8 cellular contexts compared by ENCODE assay signal in genomic region chr11:4626207-4627105, GRCh38. TPM values are rescaled to one million over a fixed set of nuclear protein-coding genes. Genes with fewer than 3 reads are reported as not detected.
DNase-seq lines count a peak whose midpoint lies in the region; ATAC-seq lines count a peak whose summit lies in the region.

No MANE protein-coding gene starts in this region.

- no peaks in the 10 kb centered on the region for H3K27me3 ChIP-seq in mesendoderm (ENCODE audit: insufficient read depth, low read length, poor library complexity)

- no peak overlapping the region for H3K27ac ChIP-seq in mesendoderm (ENCODE audit: low read depth, low read length)

- no peak overlapping the region for H3K18ac ChIP-seq in mesendoderm (ENCODE audit: low read length)

- H4K5ac ChIP-seq in mesendoderm (ENCODE audit: low read length): no peak overlapping the region

- no peak overlapping the region for H3K4me3 ChIP-seq in mesendoderm (ENCODE audit: low read length)

- no peaks in the 10 kb centered on the region for H3K79me2 ChIP-seq in mesendoderm (ENCODE audit: control insufficient read depth, insufficient read depth, low read length)

- no peak overlapping the region for H2AK5ac ChIP-seq in mesendoderm (ENCODE audit: low read length)

- no peak overlapping the region for H3K9ac ChIP-seq in mesendoderm (ENCODE audit: low read length)

- H3K56ac ChIP-seq in mesendoderm (ENCODE audit: low read length): no peak overlapping the region

- peak; percentile 92 for DNase-seq in DMS53 (lab: John Stamatoyannopoulos, UW)
- DNase-seq in HCEC 1CT: peak; percentile 62
- DNase-seq in NCI-H1930 (lab: John Stamatoyannopoulos, UW): peak; percentile 39 to 86
- DNase-seq in SW480 (ENCODE audit: low spot score): peak; percentile 59
- DNase-seq in dermis blood vessel endothelial cell: peak; percentile 75
- peak; percentile 81 for DNase-seq in mesendoderm
- peak; percentile 74 for DNase-seq in ureter (ENCODE audit: low spot score)

- no peak overlapping the region for H2BK15ac ChIP-seq in mesendoderm (replicated peaks; ENCODE audit: low read depth)

- H2BK5ac ChIP-seq in mesendoderm (ENCODE audit: low read length): no peak overlapping the region

- H3K36me3 ChIP-seq in mesendoderm (ENCODE audit: control insufficient read depth, insufficient read depth, low read length): no peaks in the 10 kb centered on the region

- H4K8ac ChIP-seq in mesendoderm (ENCODE audit: low read depth, low read length): no peak overlapping the region

- H3K79me1 ChIP-seq in mesendoderm (ENCODE audit: low read length): no peaks in the 10 kb centered on the region

- H2BK120ac ChIP-seq in mesendoderm (ENCODE audit: low read depth, low read length): no peak overlapping the region

- no peak overlapping the region for H3K23ac ChIP-seq in mesendoderm (ENCODE audit: low read length)

- H3K4ac ChIP-seq in mesendoderm (ENCODE audit: low read depth, low read length): no peak overlapping the region

- H3K4me2 ChIP-seq in mesendoderm (ENCODE audit: low read length): no peak overlapping the region

- no peaks in the 10 kb centered on the region for H3K4me1 ChIP-seq in mesendoderm (ENCODE audit: control insufficient read depth, low read depth, low read length)

- no CpG with 5 or more reads among the region's 15 CpGs for WGBS in mesendoderm (ENCODE audit: extremely low coverage, insufficient coverage, low lambda C conversion rate)

- no peak for ATAC-seq in GM21423 (IDR thresholded peaks at IDR 0.05; ENCODE audit: unreplicated experiment)

RNA-seq across cellular contexts. Expression of gene OR51D1, which starts 10.8 kb away (rescaled TPM):
- total RNA-seq in dermis blood vessel endothelial cell (not detected in 2 replicates), ureter (not detected)
- not detected for polyA plus RNA-seq in mesendoderm (2013, experiment 1 of 2)
- not detected for polyA plus RNA-seq in mesendoderm (2013, experiment 2 of 2)

RNA-seq across cellular contexts. Expression of gene OR51E1, which starts 17.3 kb away (rescaled TPM):
- total RNA-seq in dermis blood vessel endothelial cell (not detected in 2 replicates), ureter (0.86 TPM)
- polyA plus RNA-seq in mesendoderm (2013, experiment 1 of 2): not detected
- not detected for polyA plus RNA-seq in mesendoderm (2013, experiment 2 of 2)

RNA-seq across cellular contexts. Expression of gene TRIM68, which starts 18.4 kb away (rescaled TPM):
- 11.8 and 13.1 TPM in 2 replicates for total RNA-seq in dermis blood vessel endothelial cell
- 3.5 TPM for polyA plus RNA-seq in mesendoderm (2013, experiment 1 of 2)
- 3.2 TPM for polyA plus RNA-seq in mesendoderm (2013, experiment 2 of 2)
- total RNA-seq in ureter: 28.9 TPM

RNA-seq across cellular contexts. Expression of gene OR52I1, which starts 32.6 kb away (rescaled TPM):
- total RNA-seq in dermis blood vessel endothelial cell: not detected in 2 replicates
- polyA plus RNA-seq in mesendoderm (2013, experiment 1 of 2): not detected
- not detected for polyA plus RNA-seq in mesendoderm (2013, experiment 2 of 2)
- not detected for total RNA-seq in ureter

RNA-seq across cellular contexts. Expression of gene OR52I2, which starts 44.9 kb away (rescaled TPM):
- total RNA-seq in dermis blood vessel endothelial cell: not detected in 2 replicates
- polyA plus RNA-seq in mesendoderm (2013, experiment 1 of 2): not detected
- polyA plus RNA-seq in mesendoderm (2013, experiment 2 of 2): not detected
- total RNA-seq in ureter: not detected
